ENCODE assay signal across 2 cellular contexts in genomic region chr15:59524331-59524731, GRCh38.
TF ChIP-seq lines count a peak whose summit lies in the region.

No MANE protein-coding gene starts in this region.

TF ChIP-seq in IMR-90, 13 proteins besides CTCF, POLR2A, EP300 and RAD21:
- TF ChIP-seq RFX5 (IDR thresholded peaks at IDR 0.05; ENCODE audit: low read depth, low read length) (no peak), NFE2L2 (IDR thresholded peaks at IDR 0.05; ENCODE audit: low read depth, low read length) (no peak)

TF ChIP-seq in neural cell, 6 proteins besides CTCF, POLR2A, EP300 and RAD21:
- peak; percentile 24 for TF ChIP-seq POLR2AphosphoS5 (IDR thresholded peaks at IDR 0.05)
- no peak for TF ChIP-seq REST (IDR thresholded peaks at IDR 0.05; ENCODE audit: borderline replicate concordance)
